1 cellular context compared by ENCODE assay signal in genomic region chr9:79857188-79857587, GRCh38.
TF ChIP-seq lines count a peak whose summit lies in the region.

No MANE protein-coding gene starts in this region.

TF ChIP-seq in GM23338, 12 proteins besides CTCF, POLR2A, EP300 and RAD21 (continued from another document):
- no peak for TF ChIP-seq ZNF462 (CRISPR knock-in tag; IDR thresholded peaks at IDR 0.05)
- no peak for TF ChIP-seq EZH2 (IDR thresholded peaks at IDR 0.05; ENCODE audit: low read depth, unreplicated experiment)
- no peak for TF ChIP-seq CREB1 (CRISPR knock-in tag; IDR thresholded peaks at IDR 0.05; ENCODE audit: low read depth)
- no peak for TF ChIP-seq EZH2phosphoT487 (IDR thresholded peaks at IDR 0.05; ENCODE audit: unreplicated experiment)
- no peak for TF ChIP-seq REST (IDR thresholded peaks at IDR 0.05; ENCODE audit: unreplicated experiment)
- TF ChIP-seq ETS1 (IDR thresholded peaks at IDR 0.05), result no peak
- TF ChIP-seq STAT1 (IDR thresholded peaks at IDR 0.05; ENCODE audit: unreplicated experiment), result no peak
- no peak for TF ChIP-seq POLR2AphosphoS5 (IDR thresholded peaks at IDR 0.05; ENCODE audit: low read depth)
- TF ChIP-seq JUNB (IDR thresholded peaks at IDR 0.05; ENCODE audit: unreplicated experiment), result no peak
